In genomic region chr2:177618270-177619253, GRCh38 we compare ENCODE assay signal across 1 cellular context.
TF ChIP-seq lines count a peak whose summit lies in the region.

No MANE protein-coding gene starts in this region.

TF ChIP-seq in HepG2, 621 proteins besides CTCF, POLR2A, EP300 and RAD21 (continued from another document and continues in another):
- TF ChIP-seq ZNF318 (CRISPR knock-in tag; IDR thresholded peaks at IDR 0.05) (no peak), YEATS4 (CRISPR knock-in tag; IDR thresholded peaks at IDR 0.05; ENCODE audit: borderline replicate concordance) (peak; percentile 75; the same call in 1 of the 2 replicates), ZBTB39 (CRISPR knock-in tag; IDR thresholded peaks at IDR 0.05) (peak; percentile 94), ZNF10 (CRISPR knock-in tag; IDR thresholded peaks at IDR 0.05; ENCODE audit: borderline replicate concordance, low read depth) (no peak), ZNF737 (CRISPR knock-in tag; IDR thresholded peaks at IDR 0.05; ENCODE audit: borderline replicate concordance) (peak; percentile 85; the same call in 1 of the 2 replicates), ZNF142 (CRISPR knock-in tag; IDR thresholded peaks at IDR 0.05) (peak; percentile 75), SALL2 (CRISPR knock-in tag; IDR thresholded peaks at IDR 0.05) (0 out of 2 replicates have a peak, but pooled peaks have one; percentile 40), SMYD3 (CRISPR knock-in tag; IDR thresholded peaks at IDR 0.05) (peak; percentile 84; the same call in 1 of the 2 replicates), ZNF280B (CRISPR knock-in tag; IDR thresholded peaks at IDR 0.05; ENCODE audit: borderline replicate concordance) (peak; percentile 61), ZSCAN9 (CRISPR knock-in tag; IDR thresholded peaks at IDR 0.05; ENCODE audit: borderline replicate concordance) (peak; percentile 29), DMAP1 (CRISPR knock-in tag; IDR thresholded peaks at IDR 0.05) (peak; percentile 61), ERF (CRISPR knock-in tag; IDR thresholded peaks at IDR 0.05) (peak; percentile 78), ZNF260 (CRISPR knock-in tag; IDR thresholded peaks at IDR 0.05; ENCODE audit: borderline replicate concordance, low read depth) (no peak), ZNF160 (CRISPR knock-in tag; IDR thresholded peaks at IDR 0.05) (0 out of 2 replicates have a peak, but pooled peaks have one; percentile 24), IRX3 (CRISPR knock-in tag; IDR thresholded peaks at IDR 0.05; ENCODE audit: borderline replicate concordance, low read depth) (peak; percentile 16; the same call in 1 of the 2 replicates), SMAD1 (CRISPR knock-in tag; IDR thresholded peaks at IDR 0.05; ENCODE audit: borderline replicate concordance, low read depth) (no peak; the same call in 1 of the 2 replicates), ZFYVE20 (CRISPR knock-in tag; IDR thresholded peaks at IDR 0.05; ENCODE audit: borderline replicate concordance, low read depth) (0 out of 2 replicates have a peak, but pooled peaks have one; percentile 23), ZBTB26 (CRISPR knock-in tag; IDR thresholded peaks at IDR 0.05; ENCODE audit: borderline replicate concordance) (peak; percentile 71; the same call in 1 of the 2 replicates), ZNF879 (CRISPR knock-in tag; IDR thresholded peaks at IDR 0.05) (peak; percentile 26; the same call in 1 of the 2 replicates), SMC3 (IDR thresholded peaks at IDR 0.05; ENCODE audit: low read length) (no peak), ZNF276 (CRISPR knock-in tag; IDR thresholded peaks at IDR 0.05; ENCODE audit: low read depth) (peak; percentile 77), ZMYM3 (CRISPR knock-in tag; IDR thresholded peaks at IDR 0.05) (0 out of 2 replicates have a peak, but pooled peaks have one; percentile 13), ZNF790 (CRISPR knock-in tag; IDR thresholded peaks at IDR 0.05; ENCODE audit: borderline replicate concordance) (peak; percentile 77; the same call in 1 of the 2 replicates), MTF1 (CRISPR knock-in tag; IDR thresholded peaks at IDR 0.05) (no peak), ZNF362 (CRISPR knock-in tag; IDR thresholded peaks at IDR 0.05; ENCODE audit: borderline replicate concordance) (peak; percentile 36; the same call in 1 of the 2 replicates), DRAP1 (CRISPR knock-in tag; IDR thresholded peaks at IDR 0.05) (peak; percentile 77; the same call in 1 of the 2 replicates), ZSCAN30 (CRISPR knock-in tag; IDR thresholded peaks at IDR 0.05) (peak; percentile 57; the same call in 1 of the 2 replicates), TAF1 (CRISPR knock-in tag; IDR thresholded peaks at IDR 0.05) (peak; percentile 72), MXD3 (CRISPR knock-in tag; IDR thresholded peaks at IDR 0.05) (peak; percentile 59; the same call in 1 of the 2 replicates), MEF2D (CRISPR knock-in tag; IDR thresholded peaks at IDR 0.05) (peak; percentile 91), RXRB (CRISPR knock-in tag; IDR thresholded peaks at IDR 0.05; ENCODE audit: borderline replicate concordance) (peak; percentile 60), GABPB1 (CRISPR knock-in tag; IDR thresholded peaks at IDR 0.05) (peak; percentile 97)
